Comparison of ENCODE assay signal across 14 cellular contexts in the genomic region with DNA sequence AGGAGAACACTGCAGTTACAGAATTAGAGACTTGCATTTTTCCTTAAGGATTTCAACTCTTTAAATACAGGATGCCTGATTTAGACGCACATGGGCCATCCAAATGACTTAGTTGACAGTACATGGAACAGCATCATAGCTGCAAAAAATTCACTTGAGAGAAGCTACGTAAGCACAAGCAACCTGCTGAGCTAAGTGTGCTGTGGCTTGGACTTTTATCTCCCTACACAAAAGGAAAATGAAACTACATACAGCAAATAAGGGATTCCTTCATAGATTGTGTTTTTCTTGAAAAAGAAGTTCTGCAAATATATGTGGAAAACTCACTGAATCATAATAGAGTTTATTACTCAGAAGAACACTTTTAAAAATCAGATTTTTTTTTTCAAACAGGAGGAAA.
A peak's percentile ranks its signal among the peaks of the same experiment; 100 is the strongest.
DNase-seq lines count a peak whose midpoint lies in the region; ATAC-seq and TF ChIP-seq lines count a peak whose summit lies in the region.
"Had no signal": no experiment of that assay in that cellular context is flagged by ENCODE, and none has a peak within 500 bp of the region (broad histone marks: within the 10 kb centered on the region; RNA-seq: fewer than 3 reads in every experiment).

No MANE protein-coding gene starts in this region.

- no peak overlapping the region for H3K4me3 ChIP-seq in choroid plexus epithelial cell (ENCODE audit: low read depth, low read length)
- H3K4me3 ChIP-seq: SJSA1, tibial artery had no signal

- no peak overlapping the region for H3K27ac Mint-ChIP-seq in activated CD8-positive, alpha-beta memory T cell treated with anti-CD3 and anti-CD28 coated beads, Interleukin-2, amount 10 ng/mL, durations not matched to agents 7 days and 5 days
- H3K27ac Mint-ChIP-seq in activated CD8-positive, alpha-beta T cell treated with anti-CD3 and anti-CD28 coated beads for 36 hours, result no peak overlapping the region

- CTCF ChIA-PET in activated CD8-positive, alpha-beta memory T cell treated with anti-CD3 and anti-CD28 coated beads, Interleukin-2, amount 10 ng/mL, durations not matched to agents 7 days and 5 days (lab: Charles Lee), result no interaction called here
- CTCF ChIA-PET in activated CD8-positive, alpha-beta T cell treated with anti-CD3 and anti-CD28 coated beads for 36 hours (lab: Charles Lee), result no interaction called here

- no peaks in the 10 kb centered on the region for H3K36me3 Mint-ChIP-seq in activated CD8-positive, alpha-beta memory T cell treated with anti-CD3 and anti-CD28 coated beads, Interleukin-2, amount 10 ng/mL, durations not matched to agents 7 days and 5 days
- no peaks in the 10 kb centered on the region for H3K36me3 Mint-ChIP-seq in activated CD8-positive, alpha-beta T cell treated with anti-CD3 and anti-CD28 coated beads for 36 hours (ENCODE audit: low read depth)

- no peaks in the 10 kb centered on the region for H3K4me1 Mint-ChIP-seq in activated CD8-positive, alpha-beta memory T cell treated with anti-CD3 and anti-CD28 coated beads, Interleukin-2, amount 10 ng/mL, durations not matched to agents 7 days and 5 days
- H3K4me1 Mint-ChIP-seq in activated CD8-positive, alpha-beta T cell treated with anti-CD3 and anti-CD28 coated beads for 36 hours (ENCODE audit: low read depth), result no peaks in the 10 kb centered on the region

- POLR2A ChIA-PET in activated CD8-positive, alpha-beta T cell treated with anti-CD3 and anti-CD28 coated beads for 36 hours (lab: Charles Lee), result no interaction called here

- H3K27me3 Mint-ChIP-seq in activated CD8-positive, alpha-beta memory T cell treated with anti-CD3 and anti-CD28 coated beads, Interleukin-2, amount 10 ng/mL, durations not matched to agents 7 days and 5 days, result peaks cover 10% of the 10 kb centered on the region
- no peaks in the 10 kb centered on the region for H3K27me3 Mint-ChIP-seq in activated CD8-positive, alpha-beta T cell treated with anti-CD3 and anti-CD28 coated beads for 36 hours

- H3K9me3 Mint-ChIP-seq in activated CD8-positive, alpha-beta memory T cell treated with anti-CD3 and anti-CD28 coated beads, Interleukin-2, amount 10 ng/mL, durations not matched to agents 7 days and 5 days (ENCODE audit: low read depth), result no peaks in the 10 kb centered on the region
- no peaks in the 10 kb centered on the region for H3K9me3 Mint-ChIP-seq in activated CD8-positive, alpha-beta T cell treated with anti-CD3 and anti-CD28 coated beads for 36 hours

- ATAC-seq in activated CD8-positive, alpha-beta memory T cell treated with anti-CD3 and anti-CD28 coated beads, Interleukin-2, amount 10 ng/mL, durations not matched to agents 7 days and 5 days, result no peak
- no peak for ATAC-seq in HG03520 (IDR thresholded peaks at IDR 0.05; ENCODE audit: unreplicated experiment)
- no peak for ATAC-seq in activated CD8-positive, alpha-beta T cell treated with anti-CD3 and anti-CD28 coated beads for 36 hours

- DNase-seq in activated CD8-positive, alpha-beta memory T cell treated with anti-CD3 and anti-CD28 coated beads, Interleukin-2, amount 10 ng/mL, durations not matched to agents 7 days and 5 days, result no peak
- DNase-seq in activated CD8-positive, alpha-beta memory T cell treated with anti-CD3 and anti-CD28 coated beads, Interleukin-2, amount 50 U/mL, for 48 hours, result no peak
- DNase-seq in NCI-H146 treated with DMSO at 0.1 percent for 48 hours (lab: John Stamatoyannopoulos, UW; ENCODE audit: unreplicated experiment), result peak; percentile 51
- DNase-seq in choroid plexus epithelial cell (ENCODE audit: low read depth), result peak; percentile 12
- DNase-seq in pons (ENCODE audit: low spot score), result peak; percentile 5
- DNase-seq in AG20443 (ENCODE audit: low spot score), result no peak
- no peak for DNase-seq in activated CD8-positive, alpha-beta T cell treated with anti-CD3 and anti-CD28 coated beads for 36 hours
- DNase-seq: activated CD4-positive, alpha-beta T cell treated with anti-CD3 and anti-CD28 coated beads, Interleukin-2, amount 50 U/mL, for 4 hours; brain microvascular endothelial cell; mammary epithelial cell; stimulated activated CD4-positive, alpha-beta T cell treated with anti-CD3 and anti-CD28 coated beads, Interleukin-1b, Interleukin-23, amount 100 ng/mL, for 48 hours; tibial artery had no signal

- intact Hi-C loops in activated CD8-positive, alpha-beta T cell treated with anti-CD3 and anti-CD28 coated beads for 36 hours (cut with micrococcal nuclease), result no loop called here

- peak overlapping the region; percentile 43 for H3K4me3 Mint-ChIP-seq in activated CD8-positive, alpha-beta memory T cell treated with anti-CD3 and anti-CD28 coated beads, Interleukin-2, amount 10 ng/mL, durations not matched to agents 7 days and 5 days
- no peak overlapping the region for H3K4me3 Mint-ChIP-seq in activated CD8-positive, alpha-beta T cell treated with anti-CD3 and anti-CD28 coated beads for 36 hours

- TF ChIP-seq CTCF in choroid plexus epithelial cell (conservative IDR thresholded peaks at IDR 0.05; ENCODE audit: low read depth, low read length), result no peak
- TF ChIP-seq CTCF in activated CD8-positive, alpha-beta T cell treated with anti-CD3 and anti-CD28 coated beads for 36 hours (IDR thresholded peaks at IDR 0.05), result no peak

Comparison
In these comparisons a context has a peak if more than half of its experiments do, and no peak if none do; other contexts are left out.
1. DNase-seq: peak in NCI-H146 treated with DMSO at 0.1 percent for 48 hours (single experiment), choroid plexus epithelial cell (single experiment) and pons (single experiment); none in activated CD8-positive, alpha-beta memory T cell treated with anti-CD3 and anti-CD28 coated beads, Interleukin-2, amount 10 ng/mL, durations not matched to agents 7 days and 5 days (single experiment), activated CD8-positive, alpha-beta memory T cell treated with anti-CD3 and anti-CD28 coated beads, Interleukin-2, amount 50 U/mL, for 48 hours (single experiment), AG20443 (single experiment) and activated CD8-positive, alpha-beta T cell treated with anti-CD3 and anti-CD28 coated beads for 36 hours (single experiment).